Comparison of ENCODE assay signal across 9 cellular contexts in the genomic region with DNA sequence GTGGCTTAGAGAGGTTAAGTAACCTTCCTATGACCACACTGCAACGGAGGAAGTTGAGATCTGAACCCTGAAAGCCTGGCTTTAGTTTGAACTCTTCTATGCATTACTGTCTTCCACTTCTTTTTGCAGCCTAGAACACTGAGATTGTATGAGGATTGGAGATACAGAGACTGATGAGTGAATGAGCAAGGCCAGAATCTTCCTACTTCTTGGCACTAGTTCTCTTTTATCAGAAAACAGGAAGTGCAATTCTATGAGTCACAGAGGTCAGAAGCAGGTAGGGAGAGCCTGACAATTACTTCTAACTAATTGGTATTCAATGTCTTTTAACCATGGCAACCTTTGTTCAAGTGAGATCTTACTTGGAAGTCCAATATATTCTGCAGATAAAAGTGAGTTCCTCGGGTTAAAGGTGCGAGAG.
DNase-seq lines count a peak whose midpoint lies in the region; ATAC-seq, FAIRE-seq and TF ChIP-seq lines count a peak whose summit lies in the region.
"Had no signal": no experiment of that assay in that cellular context is flagged by ENCODE, and none has a peak within 500 bp of the region (broad histone marks: within the 10 kb centered on the region; RNA-seq: fewer than 3 reads in every experiment).

No MANE protein-coding gene starts in this region.

- 49% methylated on average over 3 of the region's 3 CpGs for WGBS in prostate gland

- H3K79me2 ChIP-seq in OCI-LY3 (ENCODE audit: low read length) (no peaks in the 10 kb centered on the region), keratinocyte (ENCODE audit: control insufficient read depth, insufficient read depth, low read length) (no peaks in the 10 kb centered on the region)

- no peak overlapping the region for H3K27ac ChIP-seq in OCI-LY3 (ENCODE audit: low read length)
- peak overlapping the region; percentile 65 for H3K27ac ChIP-seq in keratinocyte (ENCODE audit: control insufficient read depth, insufficient read depth, low read length)
- no peak overlapping the region for H3K27ac ChIP-seq in prostate gland

- ATAC-seq in HG02610 (IDR thresholded peaks at IDR 0.05; ENCODE audit: unreplicated experiment): peak; percentile 61
- ATAC-seq: GM23338 had no signal

- intact Hi-C loops in prostate gland (cut with DNase I): no loop called here

- peaks cover 5% of the 10 kb centered on the region; the same call in 1 of the 2 replicates for H3K9me3 ChIP-seq in OCI-LY3 (ENCODE audit: insufficient read depth, low read length)
- no peaks in the 10 kb centered on the region for H3K9me3 ChIP-seq in keratinocyte (ENCODE audit: control insufficient read depth, low read depth, low read length)
- H3K9me3 ChIP-seq in prostate gland: no peaks in the 10 kb centered on the region

- H3K36me3 ChIP-seq in OCI-LY3 (replicated peaks; ENCODE audit: low read depth, low read length): no peaks in the 10 kb centered on the region
- H3K36me3 ChIP-seq in keratinocyte (ENCODE audit: control insufficient read depth in 2 of 2, extremely low read depth in 1 of 2, insufficient read depth in 2 of 2, low read length in 2 of 2): no peaks in the 10 kb centered on the region
- H3K36me3 ChIP-seq in prostate gland: no peaks in the 10 kb centered on the region

- DNase-seq in GM12892 (ENCODE audit: insufficient read length): no peak
- no peak for DNase-seq in keratinocyte (ENCODE audit: low read depth, low spot score)
- no peak for DNase-seq in activated gamma-delta T cell (lab: John Stamatoyannopoulos, UW)
- DNase-seq in prostate gland (ENCODE audit: low spot score): no peak
- DNase-seq in NCI-H2196 (lab: John Stamatoyannopoulos, UW; ENCODE audit: unreplicated experiment): no peak
- DNase-seq in NCI-H748 treated with DMSO at 0.1 percent for 48 hours (lab: John Stamatoyannopoulos, UW): no peak

- H3K4me2 ChIP-seq in OCI-LY3 (ENCODE audit: low read length): peak overlapping the region; percentile 13; the same call in 1 of the 2 replicates
- H3K4me2 ChIP-seq in keratinocyte (ENCODE audit: control insufficient read depth, extremely low read depth, insufficient read depth, low read depth, low read length): peak overlapping the region; percentile 31
- H3K4me2 ChIP-seq: GM23338 had no signal

- dilution Hi-C loops in keratinocyte (cut with MboI; ENCODE audit: extremely low pct_ligation_motif_present, low sequenced_read_pairs): no loop called here

- H3K4me1 ChIP-seq in OCI-LY3 (ENCODE audit: low read length) (peaks cover 31% of the 10 kb centered on the region), keratinocyte (ENCODE audit: control insufficient read depth, extremely low read depth, insufficient read depth, low read length) (peaks cover 40% of the 10 kb centered on the region), prostate gland (replicated peaks) (no peaks in the 10 kb centered on the region)

- H3K9ac ChIP-seq in OCI-LY3 (ENCODE audit: low read length) (no peak overlapping the region), keratinocyte (ENCODE audit: control insufficient read depth, extremely low read depth, insufficient read depth, low read length) (no peak overlapping the region)

- TF ChIP-seq CTCF in OCI-LY3 (IDR thresholded peaks at IDR 0.05; ENCODE audit: low read depth, low read length) (no peak), keratinocyte (optimal IDR thresholded peaks at IDR 0.05 in 1 of 3, IDR thresholded peaks at IDR 0.05 in 1 of 3, conservative IDR thresholded peaks at IDR 0.05 in 1 of 3; ENCODE audit: extremely low read depth in 1 of 3, insufficient read depth in 2 of 3, low read length in 3 of 3) (no peak), prostate gland (IDR thresholded peaks at IDR 0.05) (no peak)

- H4K20me1 ChIP-seq in OCI-LY3 (ENCODE audit: insufficient read depth, low read length): no peaks in the 10 kb centered on the region; the same call in 1 of the 2 replicates
- no peaks in the 10 kb centered on the region for H4K20me1 ChIP-seq in keratinocyte (ENCODE audit: control insufficient read depth, extremely low read depth, insufficient read depth, low read length)

- H2AFZ ChIP-seq in OCI-LY3 (ENCODE audit: low read depth, low read length) (no peak overlapping the region), keratinocyte (ENCODE audit: control insufficient read depth, low read length) (no peak overlapping the region)
- H2AFZ ChIP-seq: GM23338 had no signal

- H3K4me3 ChIP-seq in OCI-LY3 (ENCODE audit: low read length) (no peak overlapping the region), keratinocyte (ENCODE audit: control insufficient read depth in 2 of 3, extremely low read depth in 1 of 3, insufficient read depth in 2 of 3, low read depth in 1 of 3, low read length in 3 of 3) (no peak overlapping the region), prostate gland (no peak overlapping the region)
- H3K4me3 ChIP-seq: GM23338 had no signal

- H3K27me3 ChIP-seq in OCI-LY3 (ENCODE audit: low read depth, low read length) (peaks cover 22% of the 10 kb centered on the region), keratinocyte (ENCODE audit: control insufficient read depth, extremely low read depth, insufficient read depth, low read length) (no peaks in the 10 kb centered on the region), prostate gland (replicated peaks; ENCODE audit: insufficient read depth) (no peaks in the 10 kb centered on the region)

- no peaks in the 10 kb centered on the region for H3K9me1 ChIP-seq in keratinocyte (ENCODE audit: control insufficient read depth, extremely low read depth, insufficient read depth, low read length)

- FAIRE-seq in GM12892 (lab: Jason Lieb, UNC) (peak; percentile 78), keratinocyte (lab: Jason Lieb, UNC) (peak; percentile 79)

- no peak for TF ChIP-seq POLR2A in GM12892 (IDR thresholded peaks at IDR 0.05; ENCODE audit: low read depth, low read length)
- TF ChIP-seq POLR2A in prostate gland (IDR thresholded peaks at IDR 0.05): no peak
